ENCODE assay signal across 14 cellular contexts in the genomic region with DNA sequence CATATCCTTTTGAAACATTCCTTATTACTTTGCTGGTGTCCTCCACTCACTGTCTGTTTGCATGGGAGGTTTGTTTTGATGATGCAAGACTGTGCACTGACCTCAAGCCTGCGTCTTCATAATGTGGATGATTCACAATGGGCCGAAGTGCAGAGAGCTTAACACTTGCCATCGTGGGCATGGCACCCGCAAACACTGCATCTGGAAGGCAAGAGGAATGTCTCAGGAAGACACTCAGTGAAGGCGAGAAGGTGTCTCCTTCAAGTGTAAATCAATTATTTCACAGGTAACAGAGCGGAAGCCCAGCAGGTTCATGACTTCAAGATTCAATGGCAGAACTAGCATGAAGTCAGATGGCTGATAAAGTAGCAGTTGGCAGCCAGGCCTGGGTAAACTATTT.
A peak's percentile ranks its signal among the peaks of the same experiment; 100 is the strongest.
DNase-seq lines count a peak whose midpoint lies in the region; ATAC-seq, FAIRE-seq and TF ChIP-seq lines count a peak whose summit lies in the region.
"Had no signal": no experiment of that assay in that cellular context is flagged by ENCODE, and none has a peak within 500 bp of the region (broad histone marks: within the 10 kb centered on the region; RNA-seq: fewer than 3 reads in every experiment).

No MANE protein-coding gene starts in this region.

- H2AK5ac ChIP-seq in IMR-90 (ENCODE audit: low read depth, low read length), result no peak overlapping the region

- H3K9me3 ChIP-seq in IMR-90 (ENCODE audit: control insufficient read depth, insufficient read depth, low read length), result no peaks in the 10 kb centered on the region
- H3K9me3 ChIP-seq in transverse colon, result no peaks in the 10 kb centered on the region
- no peaks in the 10 kb centered on the region for H3K9me3 ChIP-seq in CD4-positive, alpha-beta memory T cell (ENCODE audit: control insufficient read depth in 1 of 2, low read length in 2 of 2)

- H3K4me1 Mint-ChIP-seq in CD4-positive, alpha-beta memory T cell, result peaks cover 0 to 2% (median 0%) of the 10 kb centered on the region in 4 donors

- no peak overlapping the region for H3K27ac Mint-ChIP-seq in CD4-positive, alpha-beta memory T cell

- H4K5ac ChIP-seq in IMR-90 (ENCODE audit: low read depth, low read length), result no peak overlapping the region

- WGBS in IMR-90 (ENCODE audit: extremely low coverage in 2 of 2, insufficient read length in 1 of 2), 2 experiments, result 21% methylated on average over 4 of the region's 6 CpGs; no CpG with 5 or more reads in 1 of the 2 experiments
- WGBS in transverse colon (ENCODE audit: low coverage in 1 of 2), 2 donors, result 93 to 96% methylated on average over 3 to 6 of the region's 6 CpGs

- no peak for TF ChIP-seq RAD21 in IMR-90 (IDR thresholded peaks at IDR 0.05; ENCODE audit: low read length)

- peak; percentile 8 for DNase-seq in AG09309 (ENCODE audit: low read depth)
- DNase-seq in IMR-90, result peak; percentile 94
- DNase-seq in bronchial epithelial cell (ENCODE audit: low read depth), result peak; percentile 46
- DNase-seq in kidney tubule cell (ENCODE audit: low spot score), result peak; percentile 34
- no peak for DNase-seq in transverse colon
- no peak for DNase-seq in CD4-positive, alpha-beta memory T cell
- no peak for DNase-seq in NCI-H2171 treated with DMSO at 0.1 percent for 48 hours (lab: John Stamatoyannopoulos, UW)
- DNase-seq: activated T-cell treated with anti-CD3 and anti-CD28 coated beads, Interleukin-2, amount 50 U/mL, for 1 hour; DMS79 treated with DMSO at 0.1 percent for 48 hours; foreskin melanocyte; stimulated activated CD4-positive, alpha-beta T cell treated with anti-CD3 and anti-CD28 coated beads, Interleukin-1b, Interleukin-23, amount 100 ng/mL, for 48 hours had no signal

- H4K8ac ChIP-seq in IMR-90 (ENCODE audit: low read depth in 2 of 2, low read length in 2 of 2), result no peak overlapping the region

- peak overlapping the region; percentile 46 for H2AFZ ChIP-seq in IMR-90 (replicated peaks; ENCODE audit: low read length, poor library complexity)

- no peak for TF ChIP-seq POLR2A in IMR-90 (IDR thresholded peaks at IDR 0.05; ENCODE audit: low read depth, low read length)
- no peak for TF ChIP-seq POLR2A in transverse colon (IDR thresholded peaks at IDR 0.05)

- H3K23ac ChIP-seq in IMR-90 (ENCODE audit: low read depth, low read length), result no peak overlapping the region

- TF ChIP-seq CTCF in AG09309 (IDR thresholded peaks at IDR 0.05; ENCODE audit: control insufficient read depth, insufficient read depth, low read depth, low read length, missing control alignments), result no peak
- TF ChIP-seq CTCF in IMR-90 (conservative IDR thresholded peaks at IDR 0.05; ENCODE audit: low read depth, low read length), result no peak
- TF ChIP-seq CTCF in bronchial epithelial cell (IDR thresholded peaks at IDR 0.05; ENCODE audit: insufficient read depth, low read length, severe bottlenecking), result no peak
- TF ChIP-seq CTCF in transverse colon (IDR thresholded peaks at IDR 0.05), result no peak

- no peak overlapping the region for H3K18ac ChIP-seq in IMR-90 (ENCODE audit: low read depth, low read length)

- no peak overlapping the region for H3K56ac ChIP-seq in IMR-90 (ENCODE audit: extremely low read depth, insufficient read depth, low read length)

- no peaks in the 10 kb centered on the region for H3K36me3 ChIP-seq in IMR-90 (ENCODE audit: control insufficient read depth, insufficient read depth, low read length)
- H3K36me3 ChIP-seq in bronchial epithelial cell (ENCODE audit: control insufficient read depth, insufficient read depth, low read length), result no peaks in the 10 kb centered on the region
- H3K36me3 ChIP-seq in transverse colon, result peaks cover 0 to 10% (median 0%) of the 10 kb centered on the region in 4 donors
- H3K36me3 ChIP-seq in CD4-positive, alpha-beta memory T cell (ENCODE audit: insufficient read depth, low read length), result no peaks in the 10 kb centered on the region

- H3K4me2 ChIP-seq in IMR-90 (ENCODE audit: low read depth, low read length), result no peak overlapping the region

- intact Hi-C loops in IMR-90 (cut with micrococcal nuclease), result loop anchor here (5.0 kb wide), 1 partner anchor 98 kb away; a partner anchor contains a TSS
- intact Hi-C loops in transverse colon (cut with DNase I; ENCODE audit: low total_unique reads), result no loop called here
- intact Hi-C loops in CD4-positive, alpha-beta memory T cell (cut with micrococcal nuclease), result no loop called here

- no peak overlapping the region for H4K91ac ChIP-seq in IMR-90 (ENCODE audit: insufficient read depth, low read depth, low read length)

- POLR2A ChIA-PET in IMR-90 (lab: Charles Lee; ENCODE audit: unreplicated experiment), result no interaction called here
- POLR2A ChIA-PET in CD4-positive, alpha-beta memory T cell (lab: Charles Lee; ENCODE audit: partially characterized antibody), result no interaction called here

- in situ Hi-C loops in IMR-90 (cut with MboI; ENCODE audit: low sequenced_read_pairs) (no loop called here), transverse colon (cut with MboI; ENCODE audit: low pct_ligation_motif_present in 1 of 4, low pct_unique_long_range_greater_than_20kb in 1 of 4, low sequenced_read_pairs in 3 of 4) (no loop called here)

- H3K9me1 ChIP-seq in IMR-90 (ENCODE audit: insufficient read depth, low read length), result peaks cover 2% of the 10 kb centered on the region; the same call in 1 of the 2 replicates

- H3K4me1 ChIP-seq in IMR-90 (ENCODE audit: control insufficient read depth, insufficient read depth, low read length) (peaks cover 1% of the 10 kb centered on the region; the same call in 1 of the 2 replicates), transverse colon (no peaks in the 10 kb centered on the region)
- H3K4me1 ChIP-seq in CD4-positive, alpha-beta memory T cell (ENCODE audit: insufficient read depth, low read length), result no peaks in the 10 kb centered on the region

- H3K4ac ChIP-seq in IMR-90 (ENCODE audit: low read depth, low read length), result no peak overlapping the region

- no peaks in the 10 kb centered on the region for H3K9me3 Mint-ChIP-seq in CD4-positive, alpha-beta memory T cell

- H3K27ac ChIP-seq in IMR-90 (ENCODE audit: insufficient read depth, low read length) (no peak overlapping the region), transverse colon (no peak overlapping the region)
- no peak overlapping the region for H3K27ac ChIP-seq in CD4-positive, alpha-beta memory T cell (ENCODE audit: low read depth, low read length)
- H3K27ac ChIP-seq: coronary artery had no signal

- H3K79me1 ChIP-seq in IMR-90 (ENCODE audit: low read depth in 1 of 2, low read length in 2 of 2), result no peaks in the 10 kb centered on the region

- no peak overlapping the region for H3K9ac ChIP-seq in IMR-90 (ENCODE audit: low read depth, low read length)

- no peaks in the 10 kb centered on the region for H3K27me3 Mint-ChIP-seq in CD4-positive, alpha-beta memory T cell

- no peak overlapping the region for H3K4me3 Mint-ChIP-seq in CD4-positive, alpha-beta memory T cell

- H2BK20ac ChIP-seq in IMR-90 (ENCODE audit: low read depth, low read length), result no peak overlapping the region

- no peak overlapping the region for H2BK120ac ChIP-seq in IMR-90 (ENCODE audit: low read depth, low read length)

- no peak overlapping the region for H2BK15ac ChIP-seq in IMR-90 (ENCODE audit: low read depth, low read length)

- H3K14ac ChIP-seq in IMR-90 (replicated peaks; ENCODE audit: low read depth, low read length), result no peak overlapping the region

- no TSS peak for BruUV-seq in IMR-90 (replicated peaks; lab: Mats Ljungman, UMichigan)

- CTCF ChIA-PET in IMR-90 (lab: Yijun Ruan, JAX), result interaction anchor here (1.4 kb wide), 1 partner anchor 97 kb away, joined by 3 read pairs; no protein-coding TSS in a partner anchor
- CTCF ChIA-PET in CD4-positive, alpha-beta memory T cell (lab: Charles Lee; ENCODE audit: partially characterized antibody), result no interaction called here

- no peak overlapping the region for H3K4me3 ChIP-seq in AG09309 (ENCODE audit: control insufficient read depth, low read depth, low read length)
- H3K4me3 ChIP-seq in IMR-90 (ENCODE audit: insufficient read depth, low read depth, low read length), result no peak overlapping the region
- no peak overlapping the region for H3K4me3 ChIP-seq in bronchial epithelial cell (ENCODE audit: low read depth, low read length)
- no peak overlapping the region for H3K4me3 ChIP-seq in transverse colon
- no peak overlapping the region for H3K4me3 ChIP-seq in CD4-positive, alpha-beta memory T cell (ENCODE audit: low read length in 2 of 2)
- H3K4me3 ChIP-seq: coronary artery had no signal

- TF ChIP-seq EP300 in transverse colon (IDR thresholded peaks at IDR 0.05; ENCODE audit: low read depth), result no peak

- dilution Hi-C loops in IMR-90 (cut with HindIII; ENCODE audit: low sequenced_read_pairs, unreplicated experiment), result no loop called here

- no peaks in the 10 kb centered on the region for H4K20me1 ChIP-seq in IMR-90 (ENCODE audit: insufficient read depth, low read length)

- no peak for FAIRE-seq in bronchial epithelial cell (lab: Jason Lieb, UNC)
- FAIRE-seq: GM12892 had no signal

- no peak overlapping the region for H2BK5ac ChIP-seq in IMR-90 (ENCODE audit: low read depth, low read length, poor library complexity, severe bottlenecking)

- peak; percentile 94 for ATAC-seq in IMR-90 (ENCODE audit: low read depth)
- ATAC-seq in GM18519 (IDR thresholded peaks at IDR 0.05; ENCODE audit: low FRiP score, unreplicated experiment), result no peak

- peaks cover 29 to 39% of the 10 kb centered on the region in 2 donors for H3K36me3 Mint-ChIP-seq in CD4-positive, alpha-beta memory T cell

- peak overlapping the region; percentile 48 for H2AK9ac ChIP-seq in IMR-90 (replicated peaks; ENCODE audit: low read depth, low read length, poor library complexity)

- H3K27me3 ChIP-seq in IMR-90 (ENCODE audit: control insufficient read depth, insufficient read depth, low read length) (no peaks in the 10 kb centered on the region), bronchial epithelial cell (ENCODE audit: control insufficient read depth, insufficient read depth, low read length) (no peaks in the 10 kb centered on the region), transverse colon (no peaks in the 10 kb centered on the region)
- H3K27me3 ChIP-seq in CD4-positive, alpha-beta memory T cell (ENCODE audit: insufficient read depth, low read length), result no peaks in the 10 kb centered on the region

TF ChIP-seq in IMR-90, 13 proteins besides CTCF, POLR2A, EP300 and RAD21:
- TF ChIP-seq MAZ (IDR thresholded peaks at IDR 0.05; ENCODE audit: borderline replicate concordance, low read depth, low read length), result no peak
- peak; percentile 90 for TF ChIP-seq FOS (IDR thresholded peaks at IDR 0.05; ENCODE audit: low read depth, low read length)
- TF ChIP-seq CEBPB (IDR thresholded peaks at IDR 0.05; ENCODE audit: low read depth, low read length), result peak; percentile 99
- TF ChIP-seq CHD1 (IDR thresholded peaks at IDR 0.05; ENCODE audit: low read depth, low read length), result no peak
- TF ChIP-seq BHLHE40 (IDR thresholded peaks at IDR 0.05; ENCODE audit: low read depth, low read length), result peak; percentile 70

Comparison
In these comparisons a context has a peak if more than half of its experiments do, and no peak if none do; other contexts are left out.
1. DNase-seq: peak in AG09309 (single experiment), IMR-90 (single experiment), bronchial epithelial cell (single experiment) and kidney tubule cell (single experiment); none in transverse colon (single experiment), CD4-positive, alpha-beta memory T cell (0 of 5) and NCI-H2171 treated with DMSO at 0.1 percent for 48 hours (single experiment).